8 cellular contexts compared by ENCODE assay signal in the genomic region with DNA sequence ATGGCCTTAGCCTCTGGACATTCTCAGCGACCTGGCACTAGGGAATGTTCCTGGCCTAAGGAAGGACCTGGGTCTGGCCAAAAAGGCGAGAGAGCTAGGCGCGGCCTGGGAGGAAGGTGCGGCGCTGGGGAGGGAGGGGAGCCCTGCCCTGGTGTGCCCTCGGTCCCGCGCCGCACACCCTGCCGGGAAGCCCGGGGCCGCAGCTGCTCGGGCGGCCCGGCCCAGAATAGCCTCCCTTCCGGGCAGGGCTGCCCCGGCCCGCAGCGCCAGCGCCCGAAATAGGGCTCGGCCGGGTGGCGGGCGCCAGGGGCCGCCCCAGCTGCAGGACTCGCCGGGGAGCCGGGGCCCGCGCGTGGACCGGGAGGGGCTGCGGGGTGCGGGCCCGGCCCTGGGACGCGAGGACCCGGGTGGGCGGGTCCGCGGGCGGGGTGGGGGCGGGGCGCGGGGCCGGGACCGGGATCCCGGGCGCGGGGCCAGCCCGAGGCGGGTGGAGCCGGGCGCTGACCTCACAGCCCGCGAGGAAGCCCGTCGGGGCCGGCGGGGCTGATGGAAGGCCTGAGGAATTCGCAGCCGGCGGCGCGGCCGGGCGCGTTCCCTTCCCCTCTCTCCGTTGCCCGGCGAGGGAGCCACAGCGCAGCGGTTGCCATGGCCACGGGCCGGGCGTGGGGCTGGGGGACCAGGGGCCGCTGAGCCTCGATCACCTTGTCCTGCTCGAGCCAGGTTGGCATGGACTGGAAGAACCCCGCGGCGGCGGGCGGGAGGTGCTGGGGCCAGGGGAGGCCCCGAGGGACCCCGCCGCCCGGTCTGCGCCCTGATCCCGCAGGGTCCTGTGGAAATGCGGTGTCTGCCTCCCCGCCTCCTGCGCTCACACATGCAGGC. TPM values are rescaled to one million over a fixed set of nuclear protein-coding genes. Genes with fewer than 3 reads are reported as not detected.
DNase-seq lines count a peak whose midpoint lies in the region; ATAC-seq and TF ChIP-seq lines count a peak whose summit lies in the region.

No MANE protein-coding gene starts in this region.

- no peaks in the 10 kb centered on the region for H3K9me3 ChIP-seq in ovary

- peaks cover 64% of the 10 kb centered on the region for H3K4me1 Mint-ChIP-seq in CD14-positive monocyte

- intact Hi-C loops in CD14-positive monocyte (cut with micrococcal nuclease) (no loop called here), left ventricle myocardium superior (cut with micrococcal nuclease) (no loop called here), ovary (cut with DNase I) (loop anchor here in 1 of 4 donors (2.0 kb wide), 1 partner anchor 17 kb away; no protein-coding TSS in a partner anchor)

- H3K4me3 ChIP-seq in ovary = peak overlapping the region; percentile 42

- no peaks in the 10 kb centered on the region for H3K36me3 ChIP-seq in ovary

- peak overlapping the region in 6 of 7 donors; percentile 65 to 95 (median 89) for H3K27ac Mint-ChIP-seq in CD14-positive monocyte

- TF ChIP-seq CTCF in CD14-positive monocyte (IDR thresholded peaks at IDR 0.05) = no peak
- TF ChIP-seq CTCF in ovary (IDR thresholded peaks at IDR 0.05) = peak in 1 of 3 donors; percentile 25

- H3K36me3 Mint-ChIP-seq in CD14-positive monocyte = peaks cover 0 to 5% of the 10 kb centered on the region in 2 donors

- TF ChIP-seq POLR2A in ovary (IDR thresholded peaks at IDR 0.05) = peak; percentile 45

- DNase-seq in CD14-positive monocyte (ENCODE audit: low spot score) (no peak), HT1080 (ENCODE audit: low read depth) (peak; percentile 59), left ventricle myocardium superior (peak; percentile 92), ovary (peak; percentile 79 to 90 (median 87)), NCI-H1436 (lab: John Stamatoyannopoulos, UW) (no peak)
- DNase-seq in effector CD8-positive, alpha-beta T cell (lab: John Stamatoyannopoulos, UW) = no peak

- H3K27ac ChIP-seq in angular gyrus (ENCODE audit: low read depth, low read length) (peak overlapping the region; percentile 83), ovary (peak overlapping the region; percentile 69 to 87)

- peaks cover 8% of the 10 kb centered on the region for H3K4me1 ChIP-seq in ovary (ENCODE audit: insufficient read depth)

- TF ChIP-seq EP300 in ovary (IDR thresholded peaks at IDR 0.05) = peak; percentile 27

- no peaks in the 10 kb centered on the region for H3K27me3 ChIP-seq in ovary

- peak overlapping the region; percentile 65 to 69 for H3K4me3 Mint-ChIP-seq in CD14-positive monocyte

- peaks cover 0 to 2% (median 0%) of the 10 kb centered on the region in 7 donors for H3K9me3 Mint-ChIP-seq in CD14-positive monocyte

- ATAC-seq in left ventricle myocardium superior (peak; percentile 75), HG03159 (IDR thresholded peaks at IDR 0.05; ENCODE audit: unreplicated experiment) (no peak)

- 4 to 6% (median 5%) methylated on average over 49 to 94 of the region's 95 CpGs for WGBS in ovary, 3 donors

- peaks cover 12 to 17% (median 15%) of the 10 kb centered on the region in 3 donors for H3K27me3 Mint-ChIP-seq in CD14-positive monocyte (ENCODE audit: low read depth in 3 of 3)

RNA-seq across cellular contexts. Expression of gene SOCS3, which starts 18.1 kb away (rescaled TPM):
- polyA plus RNA-seq in CD14-positive monocyte (100 to 1,000 TPM; 123 to 144 TPM), ovary (10 to 100 TPM; 21.9 to 69.5 TPM)
- 22.9 and 27.4 TPM in 2 replicates for total RNA-seq in HT1080 (2014; rRNA removed; shearing (Covaris generic))
- 17.3 and 19.7 TPM in 2 replicates for polyA plus RNA-seq in HT1080 (2015; cell fraction: cytosol; rRNA removed)
- 22.0 and 24.1 TPM in 2 replicates for polyA plus RNA-seq in HT1080 (2015; cell fraction: nucleus; rRNA removed)
- total RNA-seq in left ventricle myocardium superior (11.1 TPM), ovary (100 to 1,000 TPM in 2 of 7 donors, 10 to 100 TPM in 5; 14.4 to 284 (median 56.5) TPM)

RNA-seq across cellular contexts. Expression of gene PGS1, which starts 36.7 kb away (rescaled TPM):
- polyA plus RNA-seq in CD14-positive monocyte = 10 to 100 TPM; 26.0 to 28.0 TPM
- 27.6 and 38.0 TPM in 2 replicates for total RNA-seq in HT1080 (2014; rRNA removed; shearing (Covaris generic))
- 25.5 and 33.9 TPM in 2 replicates for polyA plus RNA-seq in HT1080 (2015; cell fraction: cytosol; rRNA removed)
- polyA plus RNA-seq in HT1080 (2015; cell fraction: nucleus; rRNA removed) = 123 and 124 TPM in 2 replicates
- 18.3 TPM for total RNA-seq in left ventricle myocardium superior
- 10 to 100 TPM; 27.2 to 50.2 (median 37.6) TPM for total RNA-seq in ovary
- 10 to 100 TPM; 13.5 to 28.7 TPM for polyA plus RNA-seq in ovary

Comparison
In these comparisons a context has a peak if more than half of its experiments do, and no peak if none do; other contexts are left out.
1. DNase-seq: peak in HT1080 (single experiment), left ventricle myocardium superior (single experiment) and ovary (5 of 5); none in CD14-positive monocyte (single experiment), NCI-H1436 (single experiment) and effector CD8-positive, alpha-beta T cell (single experiment).